Comparison of ENCODE assay signal across 1 cellular context in the genomic region with DNA sequence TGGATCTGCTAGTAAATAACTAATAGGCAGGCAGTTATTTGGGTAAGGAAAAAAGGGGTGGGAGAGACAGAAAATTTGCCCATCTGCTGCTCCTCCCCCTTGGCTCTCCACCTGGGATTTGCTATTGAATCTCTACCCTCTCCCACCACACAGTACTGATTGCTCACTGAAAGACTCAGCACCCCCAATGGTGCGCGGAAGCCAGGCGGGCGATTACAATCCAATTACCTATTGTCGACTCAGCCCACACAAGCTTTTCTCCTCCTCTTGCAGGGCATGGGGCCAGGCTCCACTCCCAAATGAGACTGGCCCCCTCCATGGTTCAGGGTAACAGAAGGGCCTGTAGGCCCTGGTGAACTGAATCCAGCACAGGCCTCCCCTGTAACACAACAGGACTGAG.
TF ChIP-seq lines count a peak whose summit lies in the region.

No MANE protein-coding gene starts in this region.

TF ChIP-seq in SK-N-SH, 30 proteins besides CTCF, POLR2A, EP300 and RAD21:
- no peak for TF ChIP-seq USF1 (IDR thresholded peaks at IDR 0.05; ENCODE audit: borderline replicate concordance, low read depth)
- TF ChIP-seq GABPA (IDR thresholded peaks at IDR 0.05; ENCODE audit: low read depth) = no peak
- TF ChIP-seq MXI1 (IDR thresholded peaks at IDR 0.05; ENCODE audit: low read depth, low read length) = no peak
